Comparison of ENCODE assay signal across 5 cellular contexts in the genomic region with DNA sequence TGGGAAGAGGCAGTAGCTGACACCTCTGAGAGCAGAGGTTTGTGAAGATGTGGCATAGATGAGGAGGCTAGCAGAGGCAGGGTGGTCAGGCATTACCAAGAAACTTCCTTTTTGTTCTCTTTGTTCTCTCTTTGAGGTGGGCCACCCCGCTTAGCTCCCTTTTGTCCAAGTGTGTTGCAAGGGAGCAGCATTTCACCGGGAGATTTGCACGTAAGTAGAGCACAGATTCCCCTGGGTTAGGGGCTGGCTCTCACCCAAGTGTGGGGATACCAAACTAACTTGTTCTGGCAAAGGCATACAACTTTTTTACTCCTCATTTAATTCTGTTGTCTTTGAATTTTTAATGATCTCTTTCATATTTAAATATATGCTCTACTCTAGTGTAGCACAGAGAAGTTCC.
DNase-seq lines count a peak whose midpoint lies in the region; ATAC-seq and TF ChIP-seq lines count a peak whose summit lies in the region.
"Not testable (repeated sequence)": the region's sequence is repeated elsewhere in the genome, so short reads cannot be mapped to it uniquely, and the experiment has no call there.

No MANE protein-coding gene starts in this region.

- H2BK120ac ChIP-seq in neuronal stem cell (ENCODE audit: low read depth, low read length) = not testable (repeated sequence)

- not testable (repeated sequence) for H3K9ac ChIP-seq in Loucy (ENCODE audit: low read depth, low read length, poor library complexity, severe bottlenecking); neuronal stem cell (ENCODE audit: low read depth, low read length, poor library complexity)

- not testable (repeated sequence) for H3K23ac ChIP-seq in neuronal stem cell (ENCODE audit: low read depth, low read length, poor library complexity)

- not testable (repeated sequence) for H4K20me1 ChIP-seq in Loucy (ENCODE audit: insufficient read depth, low read length, poor library complexity, severe bottlenecking)

- H3K27me3 ChIP-seq in Loucy (ENCODE audit: insufficient read depth, low read length, poor library complexity, severe bottlenecking); neuronal stem cell (ENCODE audit: control insufficient read depth in 3 of 3, insufficient read depth in 3 of 3, low read depth in 1 of 3, low read length in 3 of 3): not testable (repeated sequence)

- H3K4me3 Mint-ChIP-seq in WTC11, neural crest cell: not testable (repeated sequence)
- peak overlapping the region in 2 of 5 experiments; percentile 56 to 64 for H3K4me3 Mint-ChIP-seq in brain

- not testable (repeated sequence) for H3K27ac ChIP-seq in neuronal stem cell (replicated peaks; ENCODE audit: low read length)

- H3K79me1 ChIP-seq in neuronal stem cell (ENCODE audit: low read depth, low read length) = not testable (repeated sequence)

- H3K4me3 ChIP-seq in Loucy (ENCODE audit: low read length, poor library complexity, severe bottlenecking); neuronal stem cell (ENCODE audit: low read length in 2 of 2): not testable (repeated sequence)

- H3K79me2 ChIP-seq in Loucy (ENCODE audit: insufficient read depth, low read length) = not testable (repeated sequence)

- not testable (repeated sequence) for H2BK15ac ChIP-seq in neuronal stem cell (ENCODE audit: low read length)

- H3K4me2 ChIP-seq in Loucy (ENCODE audit: low read depth, low read length, poor library complexity, severe bottlenecking); neuronal stem cell (ENCODE audit: insufficient read depth, low read length, poor library complexity, severe bottlenecking): not testable (repeated sequence)

- H2AFZ ChIP-seq in Loucy (ENCODE audit: low read length) (peak overlapping the region; percentile 60; the same call in 1 of the 2 replicates), neuronal stem cell (ENCODE audit: low read length) (peak overlapping the region; percentile 74)

- not testable (repeated sequence) for H3K9me3 ChIP-seq in Loucy (ENCODE audit: insufficient read depth, low read depth, low read length); neuronal stem cell (replicated peaks in 1 of 2; ENCODE audit: control insufficient read depth in 2 of 2, insufficient read depth in 1 of 2, low read depth in 1 of 2, low read length in 2 of 2)

- POLR2A ChIA-PET in WTC11 (lab: Charles Lee) = not testable (repeated sequence)

- H3K4ac ChIP-seq in neuronal stem cell (ENCODE audit: low read length) = not testable (repeated sequence)

- H2BK5ac ChIP-seq in neuronal stem cell (ENCODE audit: low read length) = not testable (repeated sequence)

- peaks cover 18% of the 10 kb centered on the region for H3K9me3 Mint-ChIP-seq in WTC11
- not testable (repeated sequence) for H3K9me3 Mint-ChIP-seq in brain, neural crest cell

- not testable (repeated sequence) for H3K27ac Mint-ChIP-seq in WTC11
- H3K27ac Mint-ChIP-seq in brain = peak overlapping the region; percentile 11 to 85 (median 60)
- H3K27ac Mint-ChIP-seq in neural crest cell (ENCODE audit: unreplicated experiment) = peak overlapping the region; percentile 70

- H3K36me3 Mint-ChIP-seq in WTC11 = peaks cover 14% of the 10 kb centered on the region
- H3K36me3 Mint-ChIP-seq in brain; neural crest cell (ENCODE audit: low read depth): not testable (repeated sequence)

- not testable (repeated sequence) for H3F3A ChIP-seq in Loucy (ENCODE audit: low read depth)

- not testable (repeated sequence) for H4K8ac ChIP-seq in neuronal stem cell (ENCODE audit: low read depth, low read length)

- not testable (repeated sequence) for DNase-seq in WTC11 (ENCODE audit: low spot score); neural crest cell (ENCODE audit: low read depth, low spot score); neuronal stem cell (ENCODE audit: low spot score)

- H3K4me1 ChIP-seq in Loucy (ENCODE audit: insufficient read depth, low read length, poor library complexity, severe bottlenecking); neuronal stem cell (ENCODE audit: control insufficient read depth in 2 of 2, insufficient read depth in 1 of 2, low read depth in 1 of 2, low read length in 2 of 2): not testable (repeated sequence)

- WGBS in neuronal stem cell (ENCODE audit: extremely low coverage in 2 of 2, insufficient read length in 2 of 2, insufficient replicate concordance in 1 of 2), 2 donors = no CpG with 5 or more reads among the region's 3 CpGs

- not testable (repeated sequence) for H2BK12ac ChIP-seq in neuronal stem cell (ENCODE audit: low read length)

- H3K18ac ChIP-seq in neuronal stem cell (ENCODE audit: low read length) = not testable (repeated sequence)

- not testable (repeated sequence) for H3K14ac ChIP-seq in neuronal stem cell (ENCODE audit: low read length)

- CTCF ChIA-PET in WTC11 (lab: Charles Lee) = interaction anchor here (0.6 kb wide), 1 partner anchor 108 kb away, joined by 3 read pairs; no protein-coding TSS in a partner anchor

- H4K91ac ChIP-seq in neuronal stem cell (ENCODE audit: low read depth, low read length, poor library complexity) = not testable (repeated sequence)

- not testable (repeated sequence) for H2AK5ac ChIP-seq in neuronal stem cell (ENCODE audit: low read depth, low read length)

- H3K27me3 Mint-ChIP-seq in WTC11 (ENCODE audit: low read depth); brain; neural crest cell (ENCODE audit: low read depth): not testable (repeated sequence)

- H3K9me2 ChIP-seq in Loucy (replicated peaks; ENCODE audit: low read depth, low read length) = not testable (repeated sequence)

- H3K4me1 Mint-ChIP-seq in WTC11 = peaks cover 16% of the 10 kb centered on the region
- peaks cover 30% of the 10 kb centered on the region for H3K4me1 Mint-ChIP-seq in brain
- peaks cover 13% of the 10 kb centered on the region for H3K4me1 Mint-ChIP-seq in neural crest cell

- TF ChIP-seq CTCF in Loucy (conservative IDR thresholded peaks at IDR 0.05; ENCODE audit: low read length); WTC11 (IDR thresholded peaks at IDR 0.05); brain (conservative IDR thresholded peaks at IDR 0.05); neural crest cell (conservative IDR thresholded peaks at IDR 0.05): not testable (repeated sequence)

- not testable (repeated sequence) for H3K36me3 ChIP-seq in Loucy (ENCODE audit: insufficient read depth, low read length); neuronal stem cell (replicated peaks in 1 of 2; ENCODE audit: control insufficient read depth in 2 of 2, insufficient read depth in 2 of 2, low read length in 2 of 2)

- peak; percentile 61 for ATAC-seq in WTC11
